1 cellular context compared by ENCODE assay signal in the genomic region with DNA sequence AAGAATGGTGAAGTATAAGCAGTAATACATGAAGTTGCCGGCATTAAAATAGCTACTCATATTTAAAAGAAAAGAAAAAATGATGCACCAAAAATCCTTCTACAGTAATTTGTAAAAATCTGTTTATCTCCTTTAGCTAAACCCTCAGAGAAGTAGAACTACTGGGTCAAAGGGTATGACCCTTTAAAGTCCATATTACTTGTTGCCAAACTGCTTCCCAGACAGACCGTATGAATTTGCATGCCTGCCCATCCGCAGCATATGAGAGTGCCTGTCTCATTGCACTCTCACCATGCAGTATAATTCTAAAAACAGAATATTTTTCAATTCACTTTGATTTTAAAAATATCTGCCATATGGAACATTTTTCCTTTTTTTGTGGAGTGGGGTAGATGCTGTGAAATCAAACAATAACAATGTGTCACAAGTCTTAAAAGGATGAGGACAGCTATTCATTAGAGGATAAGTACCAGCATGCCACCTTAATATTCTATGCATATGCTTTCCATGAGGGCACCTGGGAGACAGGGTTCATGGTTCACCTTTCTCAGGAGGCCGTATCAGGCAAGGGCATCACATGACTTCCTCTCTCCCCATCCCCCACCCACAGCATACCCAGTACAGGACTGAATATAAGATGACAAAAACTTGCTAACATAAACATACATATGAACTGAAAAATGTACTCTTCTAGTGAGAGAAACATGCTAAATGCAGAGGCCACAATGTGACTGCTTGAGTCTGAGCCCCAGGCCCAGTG.
TF ChIP-seq lines count a peak whose summit lies in the region.

No MANE protein-coding gene starts in this region.

TF ChIP-seq in GM12878, 131 proteins besides CTCF, POLR2A, EP300 and RAD21:
- TF ChIP-seq HDAC6 (IDR thresholded peaks at IDR 0.05; ENCODE audit: unreplicated experiment) (no peak), RAD51 (IDR thresholded peaks at IDR 0.05) (peak; percentile 21; the same call in 1 of the 2 replicates)
